Comparison of ENCODE assay signal across 18 cellular contexts in genomic region chr12:14576896-14577295, GRCh38. TPM values are rescaled to one million over a fixed set of nuclear protein-coding genes. Genes with fewer than 3 reads are reported as not detected.
DNase-seq lines count a peak whose midpoint lies in the region; ATAC-seq and TF ChIP-seq lines count a peak whose summit lies in the region.
"Had no signal": no experiment of that assay in that cellular context is flagged by ENCODE, and none has a peak within 500 bp of the region (broad histone marks: within the 10 kb centered on the region; RNA-seq: fewer than 3 reads in every experiment).

No MANE protein-coding gene starts in this region.

- no peaks in the 10 kb centered on the region for H3K79me2 ChIP-seq in Karpas-422 (ENCODE audit: low read length)
- H3K79me2 ChIP-seq: parathyroid adenoma had no signal

- POLR2A ChIA-PET in activated CD8-positive, alpha-beta T cell treated with anti-CD3 and anti-CD28 coated beads, Interleukin-2, amount 10 ng/mL, durations not matched to agents 7 days and 5 days (lab: Charles Lee) = no interaction called here
- POLR2A ChIA-PET in activated CD8-positive, alpha-beta T cell treated with anti-CD3 and anti-CD28 coated beads for 36 hours (lab: Charles Lee) = no interaction called here

- H3K27me3 ChIP-seq in Karpas-422 (ENCODE audit: low read length) = no peaks in the 10 kb centered on the region
- H3K27me3 ChIP-seq in MG63 = no peaks in the 10 kb centered on the region
- H3K27me3 ChIP-seq: brain microvascular endothelial cell, testis had no signal

- no peaks in the 10 kb centered on the region for H4K20me1 ChIP-seq in Karpas-422 (ENCODE audit: insufficient read depth, low read depth, low read length)

- H2AFZ ChIP-seq in Karpas-422 (ENCODE audit: low read length) = peak overlapping the region; percentile 28
- H2AFZ ChIP-seq: parathyroid adenoma had no signal

- H3K9me3 ChIP-seq in Karpas-422 (ENCODE audit: low read length) (no peaks in the 10 kb centered on the region), MG63 (no peaks in the 10 kb centered on the region)
- H3K9me3 ChIP-seq: testis had no signal

- intact Hi-C loops in activated CD8-positive, alpha-beta T cell treated with anti-CD3 and anti-CD28 coated beads for 36 hours (cut with micrococcal nuclease) = no loop called here

- H3K27ac Mint-ChIP-seq in activated CD8-positive, alpha-beta T cell treated with anti-CD3 and anti-CD28 coated beads, Interleukin-2, amount 10 ng/mL, durations not matched to agents 7 days and 5 days = no peak overlapping the region
- H3K27ac Mint-ChIP-seq in activated CD8-positive, alpha-beta T cell treated with anti-CD3 and anti-CD28 coated beads for 36 hours = no peak overlapping the region
- H3K27ac Mint-ChIP-seq in HFFc6 = no peak overlapping the region

- H3K4me1 ChIP-seq in Karpas-422 (ENCODE audit: low read length) = peaks cover 57% of the 10 kb centered on the region
- H3K4me1 ChIP-seq: parathyroid adenoma, testis had no signal

- peak overlapping the region; percentile 52 for H3K9ac ChIP-seq in Karpas-422 (ENCODE audit: low read length)
- H3K9ac ChIP-seq: parathyroid adenoma had no signal

- CTCF ChIA-PET in activated CD8-positive, alpha-beta T cell treated with anti-CD3 and anti-CD28 coated beads, Interleukin-2, amount 10 ng/mL, durations not matched to agents 7 days and 5 days (lab: Charles Lee) = no interaction called here
- CTCF ChIA-PET in activated CD8-positive, alpha-beta T cell treated with anti-CD3 and anti-CD28 coated beads for 36 hours (lab: Charles Lee) = no interaction called here

- H3K36me3 ChIP-seq in Karpas-422 (ENCODE audit: insufficient read depth, low read length) (no peaks in the 10 kb centered on the region), MG63 (no peaks in the 10 kb centered on the region)
- H3K36me3 ChIP-seq: brain microvascular endothelial cell had no signal

- DNase-seq in activated CD8-positive, alpha-beta T cell treated with anti-CD3 and anti-CD28 coated beads, Interleukin-2, amount 10 ng/mL, durations not matched to agents 7 days and 5 days = peak; percentile 16
- no peak for DNase-seq in activated CD8-positive, alpha-beta T cell treated with anti-CD3 and anti-CD28 coated beads for 36 hours
- DNase-seq in Karpas-422 = peak; percentile 79
- DNase-seq in stimulated activated naive CD8-positive, alpha-beta T cell treated with anti-CD3 and anti-CD28 coated beads, Interleukin-15, Interleukin-2, amounts not matched to agents 100 U/mL and 50 U/mL, for 24 hours = no peak
- no peak for DNase-seq in MG63
- DNase-seq in HFFc6 = no peak
- no peak for DNase-seq in T-helper 1 cell
- DNase-seq: activated CD4-positive, alpha-beta T cell treated with anti-CD3 and anti-CD28 coated beads for 48 hours; mesendoderm; NCI-H1436 treated with DMSO at 0.1 percent for 48 hours; NCI-H2171 treated with DMSO at 0.1 percent for 48 hours; SHP77 treated with DMSO at 0.1 percent for 48 hours; testis had no signal

- TF ChIP-seq CTCF in activated CD8-positive, alpha-beta T cell treated with anti-CD3 and anti-CD28 coated beads for 36 hours (IDR thresholded peaks at IDR 0.05) = no peak
- no peak for TF ChIP-seq CTCF in HFFc6 (IDR thresholded peaks at IDR 0.05)

- H3K4me3 Mint-ChIP-seq in activated CD8-positive, alpha-beta T cell treated with anti-CD3 and anti-CD28 coated beads, Interleukin-2, amount 10 ng/mL, durations not matched to agents 7 days and 5 days = no peak overlapping the region
- H3K4me3 Mint-ChIP-seq in activated CD8-positive, alpha-beta T cell treated with anti-CD3 and anti-CD28 coated beads for 36 hours = no peak overlapping the region
- H3K4me3 Mint-ChIP-seq in HFFc6 = no peak overlapping the region

- no peaks in the 10 kb centered on the region for H3K9me2 ChIP-seq in Karpas-422 (replicated peaks; ENCODE audit: insufficient read depth, low read length)

- peak overlapping the region; percentile 29; the same call in 1 of the 2 replicates for H3K4me3 ChIP-seq in Karpas-422 (ENCODE audit: low read length)
- no peak overlapping the region for H3K4me3 ChIP-seq in MG63
- H3K4me3 ChIP-seq: testis had no signal

- no peaks in the 10 kb centered on the region for H3K9me3 Mint-ChIP-seq in activated CD8-positive, alpha-beta T cell treated with anti-CD3 and anti-CD28 coated beads, Interleukin-2, amount 10 ng/mL, durations not matched to agents 7 days and 5 days (ENCODE audit: insufficient read depth)
- no peaks in the 10 kb centered on the region for H3K9me3 Mint-ChIP-seq in activated CD8-positive, alpha-beta T cell treated with anti-CD3 and anti-CD28 coated beads for 36 hours
- peaks cover 6% of the 10 kb centered on the region; the same call in 1 of the 2 replicates for H3K9me3 Mint-ChIP-seq in HFFc6
- H3K9me3 Mint-ChIP-seq: naive thymus-derived CD4-positive, alpha-beta T cell had no signal

- H3K27ac ChIP-seq in Karpas-422 (ENCODE audit: low read length) = peak overlapping the region; percentile 97
- H3K27ac ChIP-seq: brain microvascular endothelial cell, parathyroid adenoma, testis had no signal

- H3K4me1 Mint-ChIP-seq in activated CD8-positive, alpha-beta T cell treated with anti-CD3 and anti-CD28 coated beads, Interleukin-2, amount 10 ng/mL, durations not matched to agents 7 days and 5 days (ENCODE audit: low read depth) = peaks cover 16% of the 10 kb centered on the region
- peaks cover 19% of the 10 kb centered on the region for H3K4me1 Mint-ChIP-seq in activated CD8-positive, alpha-beta T cell treated with anti-CD3 and anti-CD28 coated beads for 36 hours (ENCODE audit: low read depth)
- no peaks in the 10 kb centered on the region for H3K4me1 Mint-ChIP-seq in HFFc6 (ENCODE audit: low read depth)

- H3K27me3 Mint-ChIP-seq in activated CD8-positive, alpha-beta T cell treated with anti-CD3 and anti-CD28 coated beads, Interleukin-2, amount 10 ng/mL, durations not matched to agents 7 days and 5 days (ENCODE audit: low read depth) = peaks cover 8% of the 10 kb centered on the region
- peaks cover 2% of the 10 kb centered on the region for H3K27me3 Mint-ChIP-seq in activated CD8-positive, alpha-beta T cell treated with anti-CD3 and anti-CD28 coated beads for 36 hours
- H3K27me3 Mint-ChIP-seq in HFFc6 (ENCODE audit: insufficient read depth) = peaks cover 4% of the 10 kb centered on the region; the same call in 1 of the 2 replicates

- ATAC-seq in activated CD8-positive, alpha-beta T cell treated with anti-CD3 and anti-CD28 coated beads, Interleukin-2, amount 10 ng/mL, durations not matched to agents 7 days and 5 days = peak; percentile 19
- no peak for ATAC-seq in activated CD8-positive, alpha-beta T cell treated with anti-CD3 and anti-CD28 coated beads for 36 hours
- ATAC-seq in HG02678 (IDR thresholded peaks at IDR 0.05; ENCODE audit: unreplicated experiment) = peak; percentile 28
- ATAC-seq in stimulated activated naive CD8-positive, alpha-beta T cell treated with anti-CD3 and anti-CD28 coated beads, Interleukin-15, Interleukin-2, amounts not matched to agents 100 U/mL and 50 U/mL, for 24 hours = peak; percentile 19

- peak overlapping the region; percentile 66 for H3K4me2 ChIP-seq in Karpas-422 (ENCODE audit: low read depth, low read length, poor library complexity, severe bottlenecking)

- no peaks in the 10 kb centered on the region for H3K36me3 Mint-ChIP-seq in activated CD8-positive, alpha-beta T cell treated with anti-CD3 and anti-CD28 coated beads, Interleukin-2, amount 10 ng/mL, durations not matched to agents 7 days and 5 days (ENCODE audit: low read depth)
- no peaks in the 10 kb centered on the region for H3K36me3 Mint-ChIP-seq in activated CD8-positive, alpha-beta T cell treated with anti-CD3 and anti-CD28 coated beads for 36 hours (ENCODE audit: low read depth)
- no peaks in the 10 kb centered on the region for H3K36me3 Mint-ChIP-seq in HFFc6 (ENCODE audit: low read depth)
- H3K36me3 Mint-ChIP-seq: naive thymus-derived CD4-positive, alpha-beta T cell had no signal

RNA-seq across cellular contexts. Expression of gene PLBD1, which starts 9.2 kb away (rescaled TPM):
- total RNA-seq in activated CD8-positive, alpha-beta T cell treated with anti-CD3 and anti-CD28 coated beads, Interleukin-2, amount 10 ng/mL, durations not matched to agents 7 days and 5 days = not detected
- under 1 TPM in 1 of 2 experiments, not detected in 1; 0.14 TPM for total RNA-seq in activated CD8-positive, alpha-beta T cell treated with anti-CD3 and anti-CD28 coated beads for 36 hours
- not detected in 2 replicates for total RNA-seq in Karpas-422 (2014; rRNA removed; shearing (Covaris generic); ENCODE audit: low replicate concordance)
- 0.49 and 0.59 TPM in 2 replicates for total RNA-seq in MG63 (2014; rRNA removed; shearing (Covaris generic); ENCODE audit: low replicate concordance)
- not detected for total RNA-seq in HFFc6 (2021; fragmentation: NEBNext Ultra II Directional; extraction: Animal tissue kit (Norgen Biotek cat#: 25700))
- total RNA-seq: A172 had no signal

Comparison
In these comparisons a context has a peak if more than half of its experiments do, and no peak if none do; other contexts are left out.
1. DNase-seq: peak in activated CD8-positive, alpha-beta T cell treated with anti-CD3 and anti-CD28 coated beads, Interleukin-2, amount 10 ng/mL, durations not matched to agents 7 days and 5 days (single experiment) and Karpas-422 (single experiment); none in activated CD8-positive, alpha-beta T cell treated with anti-CD3 and anti-CD28 coated beads for 36 hours (single experiment), stimulated activated naive CD8-positive, alpha-beta T cell treated with anti-CD3 and anti-CD28 coated beads, Interleukin-15, Interleukin-2, amounts not matched to agents 100 U/mL and 50 U/mL, for 24 hours (single experiment), MG63 (single experiment), HFFc6 (single experiment) and T-helper 1 cell (0 of 5).